In genomic region chr12:84924956-84925355, GRCh38 we compare ENCODE assay signal across 22 cellular contexts. TPM values are rescaled to one million over a fixed set of nuclear protein-coding genes. Genes with fewer than 3 reads are reported as not detected.
DNase-seq lines count a peak whose midpoint lies in the region; FAIRE-seq and TF ChIP-seq lines count a peak whose summit lies in the region.
"Had no signal": no experiment of that assay in that cellular context is flagged by ENCODE, and none has a peak within 500 bp of the region (broad histone marks: within the 10 kb centered on the region; RNA-seq: fewer than 3 reads in every experiment).

No MANE protein-coding gene starts in this region.

- H3K4me1 ChIP-seq in KMS-11 (ENCODE audit: low read depth, poor library complexity, severe bottlenecking) (peaks cover 12% of the 10 kb centered on the region), astrocyte (ENCODE audit: insufficient read depth, low read length) (no peaks in the 10 kb centered on the region)
- H3K4me1 ChIP-seq: A549, lower lobe of right lung, neural progenitor cell, uterus had no signal

- H3K27me3 ChIP-seq in KMS-11 (ENCODE audit: insufficient read depth, low read depth) (no peaks in the 10 kb centered on the region), astrocyte (ENCODE audit: insufficient read depth, low read length) (no peaks in the 10 kb centered on the region), WERI-Rb-1 (ENCODE audit: insufficient read depth, low read depth, severe bottlenecking) (no peaks in the 10 kb centered on the region)
- H3K27me3 ChIP-seq: neural progenitor cell, uterus had no signal

- H3K36me3 ChIP-seq in KMS-11 (ENCODE audit: insufficient read depth) (no peaks in the 10 kb centered on the region), astrocyte (ENCODE audit: insufficient read depth, low read length) (no peaks in the 10 kb centered on the region), WERI-Rb-1 (no peaks in the 10 kb centered on the region)
- H3K36me3 ChIP-seq: lower lobe of right lung, neural progenitor cell, uterus had no signal

- no peak for TF ChIP-seq CTCF in KMS-11 (conservative IDR thresholded peaks at IDR 0.05; ENCODE audit: low read depth, low read length)
- no peak for TF ChIP-seq CTCF in astrocyte (IDR thresholded peaks at IDR 0.05; ENCODE audit: insufficient read depth, low read depth, low read length)
- TF ChIP-seq CTCF in fibroblast of villous mesenchyme (IDR thresholded peaks at IDR 0.05; ENCODE audit: insufficient read depth, low read depth, low read length): no peak
- no peak for TF ChIP-seq CTCF in chondrocyte (IDR thresholded peaks at IDR 0.05)
- no peak for TF ChIP-seq CTCF in WERI-Rb-1 (IDR thresholded peaks at IDR 0.05; ENCODE audit: low read depth, low read length)

- H3K9me3 ChIP-seq in astrocyte (ENCODE audit: insufficient read depth, low read depth, low read length): no peaks in the 10 kb centered on the region
- no peaks in the 10 kb centered on the region for H3K9me3 ChIP-seq in WERI-Rb-1 (ENCODE audit: severe bottlenecking)
- H3K9me3 ChIP-seq: A549, lower lobe of right lung, uterus had no signal

- peak overlapping the region; percentile 18 for H3K4me2 ChIP-seq in KMS-11
- no peak overlapping the region for H3K4me2 ChIP-seq in astrocyte (ENCODE audit: low read length)
- H3K4me2 ChIP-seq: A549, neural progenitor cell had no signal

- peak overlapping the region; percentile 96 for H3K27ac Mint-ChIP-seq in astrocyte (ENCODE audit: unreplicated experiment)
- no peak overlapping the region for H3K27ac Mint-ChIP-seq in chondrocyte (ENCODE audit: unreplicated experiment)
- H3K27ac Mint-ChIP-seq: activated B cell treated with CpG ODN at 0.5 μM for 24 hours; activated naive CD4-positive, alpha-beta T cell treated with anti-CD3 and anti-CD28 coated beads, Interleukin-2, amount 50 U/mL, for 72 hours; CD8-positive, alpha-beta memory T cell; neural progenitor cell; stimulated activated naive B cell treated with anti-CD40 and anti-IgM and Interleukin-4, amounts not matched to agents 10 μg/mL and 1 μg/mL and 100 μg/mL, for 72 hours had no signal

- H3K4me1 Mint-ChIP-seq in astrocyte (ENCODE audit: low read depth, unreplicated experiment): peaks cover 12% of the 10 kb centered on the region
- no peaks in the 10 kb centered on the region for H3K4me1 Mint-ChIP-seq in chondrocyte (ENCODE audit: low read depth)
- H3K4me1 Mint-ChIP-seq: activated B cell treated with CpG ODN at 0.5 μM for 24 hours; CD8-positive, alpha-beta memory T cell; neural progenitor cell; stimulated activated naive B cell treated with anti-CD40 and anti-IgM and Interleukin-4, amounts not matched to agents 10 μg/mL and 1 μg/mL and 100 μg/mL, for 72 hours had no signal

- H4K20me1 ChIP-seq in KMS-11 (ENCODE audit: insufficient read depth): no peaks in the 10 kb centered on the region
- no peaks in the 10 kb centered on the region for H4K20me1 ChIP-seq in astrocyte (ENCODE audit: insufficient read depth, low read length)

- H3K79me2 ChIP-seq in KMS-11 (ENCODE audit: insufficient read depth, low read depth): no peaks in the 10 kb centered on the region
- no peaks in the 10 kb centered on the region for H3K79me2 ChIP-seq in astrocyte (ENCODE audit: insufficient read depth, low read length)

- H3K4me3 ChIP-seq in KMS-11 (IDR thresholded peaks at IDR 0.05; ENCODE audit: insufficient read depth, low read depth, low read length): no peak overlapping the region
- H3K4me3 ChIP-seq in astrocyte (ENCODE audit: insufficient read depth, low read depth, low read length): no peak overlapping the region
- no peak overlapping the region for H3K4me3 ChIP-seq in fibroblast of villous mesenchyme (ENCODE audit: low read depth, low read length)
- H3K4me3 ChIP-seq in WERI-Rb-1 (ENCODE audit: low read depth, low read length): no peak overlapping the region
- H3K4me3 ChIP-seq: A549, lower lobe of right lung, neural progenitor cell, uterus had no signal

- H3K27me3 Mint-ChIP-seq in astrocyte (ENCODE audit: low read depth, unreplicated experiment) (no peaks in the 10 kb centered on the region), chondrocyte (ENCODE audit: low read depth) (peaks cover 41% of the 10 kb centered on the region)
- H3K27me3 Mint-ChIP-seq: activated B cell treated with CpG ODN at 0.5 μM for 24 hours; stimulated activated naive B cell treated with anti-CD40 and anti-IgM and Interleukin-4, amounts not matched to agents 10 μg/mL and 1 μg/mL and 100 μg/mL, for 72 hours had no signal

- H3K9ac ChIP-seq in KMS-11 (0 out of 2 replicates have a peak overlapping the region, but pooled peaks have one; percentile 23), astrocyte (ENCODE audit: low read length) (no peak overlapping the region)
- H3K9ac ChIP-seq: neural progenitor cell had no signal

- H3K27ac ChIP-seq in KMS-11: peak overlapping the region; percentile 14; the same call in 1 of the 2 replicates
- H3K27ac ChIP-seq in astrocyte (ENCODE audit: low read depth, low read length): no peak overlapping the region
- H3K27ac ChIP-seq in WERI-Rb-1: no peak overlapping the region
- H3K27ac ChIP-seq: A549, lower lobe of right lung, neural progenitor cell, uterus had no signal

- H3K9me3 Mint-ChIP-seq in astrocyte (ENCODE audit: unreplicated experiment) (no peaks in the 10 kb centered on the region), chondrocyte (ENCODE audit: low read depth) (no peaks in the 10 kb centered on the region)
- H3K9me3 Mint-ChIP-seq: activated B cell treated with CpG ODN at 0.5 μM for 24 hours; activated naive CD4-positive, alpha-beta T cell treated with anti-CD3 and anti-CD28 coated beads, Interleukin-2, amount 50 U/mL, for 72 hours; neural progenitor cell had no signal

- peak; percentile 32 for DNase-seq in A172 (ENCODE audit: low spot score)
- peak; percentile 11 for DNase-seq in astrocyte (ENCODE audit: low read depth)
- peak; percentile 11 for DNase-seq in fibroblast of villous mesenchyme (ENCODE audit: low read depth)
- no peak for DNase-seq in chondrocyte (ENCODE audit: low spot score)
- no peak for DNase-seq in NOMO-1 treated with dmso at 0.1 percent for 144 hours (lab: John Stamatoyannopoulos, UW; ENCODE audit: unreplicated experiment)
- no peak for DNase-seq in WERI-Rb-1
- DNase-seq in activated CD4-positive, alpha-beta T cell treated with anti-CD3 and anti-CD28 coated beads, Interleukin-2, amount 50 U/mL, for 4 hours: no peak
- DNase-seq: activated B cell treated with CpG ODN at 0.5 μM for 24 hours; activated CD8-positive, alpha-beta memory T cell treated with anti-CD3 and anti-CD28 coated beads, Interleukin-2, amount 50 U/mL, for 48 hours; CD8-positive, alpha-beta memory T cell; lower lobe of right lung; NCI-H1092 treated with DMSO at 0.1 percent for 48 hours; NCI-H2171 treated with DMSO at 0.1 percent for 48 hours; right cardiac atrium; stimulated activated naive B cell treated with anti-CD40 and anti-IgM and Interleukin-4, amounts not matched to agents 10 μg/mL and 1 μg/mL and 100 μg/mL, for 72 hours; uterus had no signal

- FAIRE-seq in astrocyte (lab: Jason Lieb, UNC): no peak
- FAIRE-seq: A549, colon, GM18507 had no signal

- H3K4me3 Mint-ChIP-seq in astrocyte (ENCODE audit: unreplicated experiment) (no peak overlapping the region), chondrocyte (ENCODE audit: unreplicated experiment) (no peak overlapping the region)
- H3K4me3 Mint-ChIP-seq: activated B cell treated with CpG ODN at 0.5 μM for 24 hours; CD8-positive, alpha-beta memory T cell; neural progenitor cell; stimulated activated naive B cell treated with anti-CD40 and anti-IgM and Interleukin-4, amounts not matched to agents 10 μg/mL and 1 μg/mL and 100 μg/mL, for 72 hours had no signal

- H2AFZ ChIP-seq in KMS-11 (ENCODE audit: low read depth) (peak overlapping the region; percentile 55; the same call in 1 of the 2 replicates), astrocyte (ENCODE audit: low read depth, low read length) (no peak overlapping the region)
- H2AFZ ChIP-seq: neural progenitor cell had no signal

- H3K36me3 Mint-ChIP-seq in astrocyte (ENCODE audit: low read depth, unreplicated experiment): no peaks in the 10 kb centered on the region
- H3K36me3 Mint-ChIP-seq in chondrocyte (ENCODE audit: low read depth): no peaks in the 10 kb centered on the region
- H3K36me3 Mint-ChIP-seq: activated naive CD4-positive, alpha-beta T cell treated with anti-CD3 and anti-CD28 coated beads, Interleukin-2, amount 50 U/mL, for 72 hours; CD8-positive, alpha-beta memory T cell; neural progenitor cell; stimulated activated naive B cell treated with anti-CD40 and anti-IgM and Interleukin-4, amounts not matched to agents 10 μg/mL and 1 μg/mL and 100 μg/mL, for 72 hours had no signal

RNA-seq across cellular contexts. Expression of gene SLC6A15, which starts 12.4 kb away (rescaled TPM):
- not detected in 2 replicates for total RNA-seq in A172 (2014; rRNA removed; shearing (Covaris generic))
- 14.0 and 16.7 TPM in 2 replicates for total RNA-seq in astrocyte
- total RNA-seq in fibroblast of villous mesenchyme: 0.43 and 0.64 TPM in 2 replicates
- not detected in 3 replicates for total RNA-seq in chondrocyte
- total RNA-seq: activated B cell treated with CpG ODN at 0.5 μM for 24 hours; activated naive CD4-positive, alpha-beta T cell treated with anti-CD3 and anti-CD28 coated beads, Interleukin-2, amount 50 U/mL, for 72 hours; CD8-positive, alpha-beta memory T cell; lower lobe of right lung; right cardiac atrium had no signal

Comparison
In these comparisons a context has a peak if more than half of its experiments do, and no peak if none do; other contexts are left out.
1. DNase-seq: peak in A172 (single experiment), astrocyte (single experiment) and fibroblast of villous mesenchyme (single experiment); none in chondrocyte (single experiment), NOMO-1 treated with dmso at 0.1 percent for 144 hours (single experiment), WERI-Rb-1 (single experiment) and activated CD4-positive, alpha-beta T cell treated with anti-CD3 and anti-CD28 coated beads, Interleukin-2, amount 50 U/mL, for 4 hours (0 of 2).